8 cellular contexts compared by ENCODE assay signal in genomic region chr2:135875491-135876065, GRCh38. TPM values are rescaled to one million over a fixed set of nuclear protein-coding genes. Genes with fewer than 3 reads are reported as not detected.
DNase-seq lines count a peak whose midpoint lies in the region; ATAC-seq and TF ChIP-seq lines count a peak whose summit lies in the region.

No MANE protein-coding gene starts in this region.

- DNase-seq in AG08396 (ENCODE audit: low spot score): peak; percentile 75
- DNase-seq in NCI-H510A treated with DMSO at 0.1 percent for 48 hours (lab: John Stamatoyannopoulos, UW): peak; percentile 38
- peak; percentile 45 for DNase-seq in activated CD8-positive, alpha-beta memory T cell treated with anti-CD3 and anti-CD28 coated beads, Interleukin-2, amount 50 U/mL, for 1 hour (ENCODE audit: extremely low read depth)
- no peak for DNase-seq in epithelial cell of proximal tubule (ENCODE audit: low read depth)
- DNase-seq in myocyte (ENCODE audit: low read depth): peak; percentile 47
- peak; percentile 62 to 87 for DNase-seq in stimulated activated effector memory CD8-positive, alpha-beta T cell treated with anti-CD3 and anti-CD28 coated beads, Interleukin-12 subunit alpha, Interleukin-12 subunit beta, amount 100 ng/mL, for 72 hours (ENCODE audit: low spot score in 2 of 2)

- H3K36me3 Mint-ChIP-seq in stimulated activated effector memory CD8-positive, alpha-beta T cell treated with anti-CD3 and anti-CD28 coated beads, Interleukin-12 subunit alpha, Interleukin-12 subunit beta, amount 100 ng/mL, for 72 hours: peaks cover 74% of the 10 kb centered on the region

- H3K9me3 Mint-ChIP-seq in stimulated activated effector memory CD8-positive, alpha-beta T cell treated with anti-CD3 and anti-CD28 coated beads, Interleukin-12 subunit alpha, Interleukin-12 subunit beta, amount 100 ng/mL, for 72 hours: no peaks in the 10 kb centered on the region

- peak; percentile 50 for TF ChIP-seq POLR2A in GM18526 (IDR thresholded peaks at IDR 0.05; ENCODE audit: extremely low read depth, insufficient read length)

- no peak for TF ChIP-seq CTCF in epithelial cell of proximal tubule (conservative IDR thresholded peaks at IDR 0.05; ENCODE audit: low read depth, low read length)

- H3K4me1 Mint-ChIP-seq in stimulated activated effector memory CD8-positive, alpha-beta T cell treated with anti-CD3 and anti-CD28 coated beads, Interleukin-12 subunit alpha, Interleukin-12 subunit beta, amount 100 ng/mL, for 72 hours: peaks cover 51% of the 10 kb centered on the region

- peak overlapping the region; percentile 82 for H3K4me3 ChIP-seq in epithelial cell of proximal tubule (ENCODE audit: low read depth, low read length)

- peak; percentile 55 for ATAC-seq in HG03039 (IDR thresholded peaks at IDR 0.05; ENCODE audit: unreplicated experiment)
- peak; percentile 88 for ATAC-seq in stimulated activated effector memory CD8-positive, alpha-beta T cell treated with anti-CD3 and anti-CD28 coated beads, Interleukin-12 subunit alpha, Interleukin-12 subunit beta, amount 100 ng/mL, for 72 hours

- peak overlapping the region; percentile 71 for H3K4me3 Mint-ChIP-seq in stimulated activated effector memory CD8-positive, alpha-beta T cell treated with anti-CD3 and anti-CD28 coated beads, Interleukin-12 subunit alpha, Interleukin-12 subunit beta, amount 100 ng/mL, for 72 hours

- peak overlapping the region; percentile 99 for H3K27ac Mint-ChIP-seq in stimulated activated effector memory CD8-positive, alpha-beta T cell treated with anti-CD3 and anti-CD28 coated beads, Interleukin-12 subunit alpha, Interleukin-12 subunit beta, amount 100 ng/mL, for 72 hours

RNA-seq across cellular contexts. Expression of gene MCM6, which starts 0.7 kb away (rescaled TPM):
- total RNA-seq in epithelial cell of proximal tubule: 37.8 and 71.3 TPM in 2 replicates
- total RNA-seq in myocyte: 5.5 and 7.0 TPM in 2 replicates
- polyA plus RNA-seq in myocyte (2012): 6.4 TPM

RNA-seq across cellular contexts. Expression of gene LCT, which starts 38.6 kb away (rescaled TPM):
- total RNA-seq in epithelial cell of proximal tubule: not detected in 2 replicates
- 0.16 TPM in 1 of 2 replicates, not detected in the other for total RNA-seq in myocyte
- 0.03 TPM for polyA plus RNA-seq in myocyte (2012)
